Comparison of ENCODE assay signal across 8 cellular contexts in genomic region chr1:229624521-229624905, GRCh38. TPM values are rescaled to one million over a fixed set of nuclear protein-coding genes. Genes with fewer than 3 reads are reported as not detected.
DNase-seq lines count a peak whose midpoint lies in the region; ATAC-seq, FAIRE-seq and TF ChIP-seq lines count a peak whose summit lies in the region.

No MANE protein-coding gene starts in this region.

- 66% methylated on average over 5 of the region's 5 CpGs for WGBS in SK-N-SH (ENCODE audit: low lambda C conversion rate)

- H3K79me2 ChIP-seq in SK-N-SH (ENCODE audit: insufficient read depth) (peaks cover 91% of the 10 kb centered on the region), keratinocyte (ENCODE audit: control insufficient read depth, insufficient read depth, low read length) (peaks cover 91% of the 10 kb centered on the region)

- peak overlapping the region; percentile 80 for H3K4me2 ChIP-seq in SK-N-SH
- peak overlapping the region; percentile 92 for H3K4me2 ChIP-seq in keratinocyte (ENCODE audit: control insufficient read depth, extremely low read depth, insufficient read depth, low read depth, low read length)

- H2AFZ ChIP-seq in SK-N-SH (ENCODE audit: low read depth) (no peak overlapping the region), keratinocyte (ENCODE audit: control insufficient read depth, low read length) (peak overlapping the region; percentile 83)

- no peak for TF ChIP-seq EP300 in SK-N-SH (IDR thresholded peaks at IDR 0.05; ENCODE audit: borderline replicate concordance in 1 of 2, low read depth in 1 of 2, low read length in 1 of 2)

- POLR2A ChIA-PET in SK-N-SH (lab: Yijun Ruan, JAX): interaction anchor here (0.6 to 1.7 kb wide), 2 partner anchors 26 to 66 kb away, joined by 4 to 9 read pairs; partner anchors contain the start of gene ABCB10

- H3K4me1 Mint-ChIP-seq in activated T-helper 2 cell treated with anti-CD3 and anti-CD28 coated beads, Interferon-gamma antibody, Interleukin-2, Interleukin-4, amounts not matched to agents 10 μg/mL and 5 μg/mL and 100 μg/mL, durations not matched to agents 14 hours and 24 hours and 36 hours (ENCODE audit: low read depth): peaks cover 55% of the 10 kb centered on the region

- H3K9me3 ChIP-seq in SK-N-SH (no peaks in the 10 kb centered on the region), keratinocyte (ENCODE audit: control insufficient read depth, low read depth, low read length) (no peaks in the 10 kb centered on the region)

- ATAC-seq in SK-N-SH treated with all-trans-retinoic acid at 6 μM for 48 hours: no peak
- ATAC-seq in GM21825 (IDR thresholded peaks at IDR 0.05; ENCODE audit: unreplicated experiment): no peak

- peaks cover 2% of the 10 kb centered on the region for H3K9me1 ChIP-seq in keratinocyte (ENCODE audit: control insufficient read depth, extremely low read depth, insufficient read depth, low read length)

- H3K36me3 ChIP-seq in SK-N-SH (replicated peaks in 1 of 2; ENCODE audit: control insufficient read depth in 1 of 2, insufficient read depth in 2 of 2, low read length in 1 of 2): peaks cover 0 to 6% of the 10 kb centered on the region in 2 experiments
- H3K36me3 ChIP-seq in keratinocyte (ENCODE audit: control insufficient read depth in 2 of 2, extremely low read depth in 1 of 2, insufficient read depth in 2 of 2, low read length in 2 of 2): no peaks in the 10 kb centered on the region

- peak overlapping the region; percentile 54; the same call in 1 of the 2 replicates for H3K9ac ChIP-seq in SK-N-SH
- peak overlapping the region; percentile 78 for H3K9ac ChIP-seq in keratinocyte (ENCODE audit: control insufficient read depth, extremely low read depth, insufficient read depth, low read length)

- H3K27me3 ChIP-seq in SK-N-SH (ENCODE audit: insufficient read depth): no peaks in the 10 kb centered on the region
- H3K27me3 ChIP-seq in keratinocyte (ENCODE audit: control insufficient read depth, extremely low read depth, insufficient read depth, low read length): no peaks in the 10 kb centered on the region

- dilution Hi-C loops in keratinocyte (cut with MboI; ENCODE audit: extremely low pct_ligation_motif_present, low sequenced_read_pairs): no loop called here

- TF ChIP-seq CTCF in SK-N-SH (IDR thresholded peaks at IDR 0.05) (no peak), keratinocyte (optimal IDR thresholded peaks at IDR 0.05 in 1 of 3, IDR thresholded peaks at IDR 0.05 in 1 of 3, conservative IDR thresholded peaks at IDR 0.05 in 1 of 3; ENCODE audit: extremely low read depth in 1 of 3, insufficient read depth in 2 of 3, low read length in 3 of 3) (no peak)

- H3K9me2 ChIP-seq in SK-N-SH: no peaks in the 10 kb centered on the region

- no peaks in the 10 kb centered on the region for H3K27me3 Mint-ChIP-seq in activated T-helper 2 cell treated with anti-CD3 and anti-CD28 coated beads, Interferon-gamma antibody, Interleukin-2, Interleukin-4, amounts not matched to agents 10 μg/mL and 5 μg/mL and 100 μg/mL, durations not matched to agents 14 hours and 24 hours and 36 hours (ENCODE audit: low read depth)

- peak overlapping the region; percentile 92 for H3K4me3 Mint-ChIP-seq in activated T-helper 2 cell treated with anti-CD3 and anti-CD28 coated beads, Interferon-gamma antibody, Interleukin-2, Interleukin-4, amounts not matched to agents 10 μg/mL and 5 μg/mL and 100 μg/mL, durations not matched to agents 14 hours and 24 hours and 36 hours (ENCODE audit: low read depth)

- H3K4me3 ChIP-seq in SK-N-SH (ENCODE audit: low read depth in 2 of 2, low read length in 1 of 2) (peak overlapping the region; percentile 95 to 98), keratinocyte (ENCODE audit: control insufficient read depth in 2 of 3, extremely low read depth in 1 of 3, insufficient read depth in 2 of 3, low read depth in 1 of 3, low read length in 3 of 3) (peak overlapping the region; percentile 71 to 94 (median 86))

- H3K4me1 ChIP-seq in SK-N-SH (ENCODE audit: control insufficient read depth in 1 of 2, insufficient read depth in 2 of 2, low read depth in 1 of 2, low read length in 1 of 2) (peaks cover 5 to 22% of the 10 kb centered on the region in 2 experiments; a peak in 3 of 4 replicates), keratinocyte (ENCODE audit: control insufficient read depth, extremely low read depth, insufficient read depth, low read length) (peaks cover 22% of the 10 kb centered on the region)

- peaks cover 24% of the 10 kb centered on the region for H3K36me3 Mint-ChIP-seq in activated T-helper 2 cell treated with anti-CD3 and anti-CD28 coated beads, Interferon-gamma antibody, Interleukin-2, Interleukin-4, amounts not matched to agents 10 μg/mL and 5 μg/mL and 100 μg/mL, durations not matched to agents 14 hours and 24 hours and 36 hours (ENCODE audit: low read depth)

- CTCF ChIA-PET in SK-N-SH (lab: Yijun Ruan, JAX): interaction anchor here (0.6 to 5.1 kb wide), 8 partner anchors 9 to 645 kb away, joined by 3 to 42 read pairs (median 4); partner anchors contain the start of gene ABCB10

- TF ChIP-seq RAD21 in SK-N-SH (IDR thresholded peaks at IDR 0.05; ENCODE audit: low read length): no peak

- no peaks in the 10 kb centered on the region for H3F3A ChIP-seq in SK-N-SH (replicated peaks; ENCODE audit: insufficient read depth)

- DNase-seq in SK-N-SH: no peak
- no peak for DNase-seq in activated T-helper 2 cell treated with anti-CD3 and anti-CD28 coated beads, Interferon-gamma antibody, Interleukin-2, Interleukin-4, amounts not matched to agents 10 μg/mL and 5 μg/mL and 100 μg/mL, durations not matched to agents 14 hours and 24 hours and 36 hours (ENCODE audit: low spot score)
- no peak for DNase-seq in keratinocyte (ENCODE audit: low read depth, low spot score)
- no peak for DNase-seq in substantia nigra (lab: John Stamatoyannopoulos, UW)
- no peak for DNase-seq in DMS 273 (lab: John Stamatoyannopoulos, UW; ENCODE audit: unreplicated experiment)
- DNase-seq in hepatic stellate cell (ENCODE audit: low spot score): no peak

- intact Hi-C loops in activated T-helper 2 cell treated with anti-CD3 and anti-CD28 coated beads, Interferon-gamma antibody, Interleukin-2, Interleukin-4, amounts not matched to agents 10 μg/mL and 5 μg/mL and 100 μg/mL, durations not matched to agents 14 hours and 24 hours and 36 hours (cut with micrococcal nuclease): loop anchor here (2.0 to 10.0 kb wide), 3 partner anchors 180 to 1018 kb away; partner anchors contain the start of gene COG2

- no peak for FAIRE-seq in keratinocyte (lab: Jason Lieb, UNC)

- H3K27ac Mint-ChIP-seq in activated T-helper 2 cell treated with anti-CD3 and anti-CD28 coated beads, Interferon-gamma antibody, Interleukin-2, Interleukin-4, amounts not matched to agents 10 μg/mL and 5 μg/mL and 100 μg/mL, durations not matched to agents 14 hours and 24 hours and 36 hours: peak overlapping the region; percentile 83

- H3K27ac ChIP-seq in SK-N-SH (ENCODE audit: low read depth in 2 of 2, low read length in 1 of 2) (no peak overlapping the region; a peak in 1 of 4 replicates), keratinocyte (ENCODE audit: control insufficient read depth, insufficient read depth, low read length) (peak overlapping the region; percentile 60), substantia nigra (ENCODE audit: low read depth, low read length, poor library complexity, severe bottlenecking) (peak overlapping the region; percentile 69)

- H4K20me1 ChIP-seq in SK-N-SH (ENCODE audit: insufficient read depth): peaks cover 55% of the 10 kb centered on the region
- peaks cover 11% of the 10 kb centered on the region for H4K20me1 ChIP-seq in keratinocyte (ENCODE audit: control insufficient read depth, extremely low read depth, insufficient read depth, low read length)

- H3K9me3 Mint-ChIP-seq in activated T-helper 2 cell treated with anti-CD3 and anti-CD28 coated beads, Interferon-gamma antibody, Interleukin-2, Interleukin-4, amounts not matched to agents 10 μg/mL and 5 μg/mL and 100 μg/mL, durations not matched to agents 14 hours and 24 hours and 36 hours: no peaks in the 10 kb centered on the region

TF ChIP-seq in SK-N-SH, 30 proteins besides CTCF, POLR2A, EP300 and RAD21 (continues in another document):
- TF ChIP-seq POLR2AphosphoS5 (IDR thresholded peaks at IDR 0.05; ENCODE audit: low read depth, low read length) (no peak), SIN3A (IDR thresholded peaks at IDR 0.05; ENCODE audit: borderline replicate concordance, low read depth, low read length) (no peak)

TF ChIP-seq in SK-N-SH treated with all-trans-retinoic acid at 6 μM for 48 hours, 23 proteins besides CTCF, POLR2A, EP300 and RAD21 (continues in another document):
- TF ChIP-seq BACH2 (CRISPR knock-in tag; IDR thresholded peaks at IDR 0.05; ENCODE audit: borderline replicate concordance) (no peak), PPARA (CRISPR knock-in tag; IDR thresholded peaks at IDR 0.05; ENCODE audit: borderline replicate concordance) (no peak)

RNA-seq across cellular contexts. Expression of gene TAF5L, which starts 1.4 kb away (rescaled TPM):
- 17.1 and 19.1 TPM in 2 replicates for polyA plus RNA-seq in SK-N-SH (2012; rRNA removed)
- 14.2 and 17.9 TPM in 2 replicates for polyA plus RNA-seq in SK-N-SH (2012; cell fraction: cytosol; rRNA removed)
- polyA plus RNA-seq in SK-N-SH (2012; cell fraction: nucleus; rRNA removed): 21.3 and 25.7 TPM in 2 replicates
- 28.3 and 28.4 TPM in 2 replicates for total RNA-seq in activated T-helper 2 cell treated with anti-CD3 and anti-CD28 coated beads, Interferon-gamma antibody, Interleukin-2, Interleukin-4, amounts not matched to agents 10 μg/mL and 5 μg/mL and 100 μg/mL, durations not matched to agents 14 hours and 24 hours and 36 hours
- 22.2 to 28.9 TPM (median 23.7 TPM) in 3 replicates for polyA plus RNA-seq in keratinocyte
- polyA plus RNA-seq in keratinocyte (2011; ENCODE audit: low read depth): 4.6 TPM
- 17.1 and 22.5 TPM in 2 replicates for polyA plus RNA-seq in keratinocyte (2011; cell fraction: cytosol; rRNA removed)
- 31.6 and 33.1 TPM in 2 replicates for polyA plus RNA-seq in keratinocyte (2011; cell fraction: nucleus; rRNA removed)
- 9.0 and 21.3 TPM in 2 replicates for polyA plus RNA-seq in keratinocyte (2012; ENCODE audit: low replicate concordance)
- polyA minus RNA-seq in keratinocyte: 26.0 to 44.6 TPM (median 31.7 TPM) in 3 replicates
- polyA minus RNA-seq in keratinocyte (2011; cell fraction: cytosol; rRNA and poly(A)+ RNA removed): 15.7 TPM
- 14.5 and 26.1 TPM in 2 replicates for polyA minus RNA-seq in keratinocyte (2011; cell fraction: nucleus; rRNA and poly(A)+ RNA removed)

RNA-seq across cellular contexts. Expression of gene URB2, which starts 1.5 kb away (rescaled TPM):
- polyA plus RNA-seq in SK-N-SH (2012; rRNA removed): 8.2 and 11.3 TPM in 2 replicates
- polyA plus RNA-seq in SK-N-SH (2012; cell fraction: cytosol; rRNA removed): 5.7 and 8.1 TPM in 2 replicates
- 10.6 and 16.1 TPM in 2 replicates for polyA plus RNA-seq in SK-N-SH (2012; cell fraction: nucleus; rRNA removed)
- total RNA-seq in activated T-helper 2 cell treated with anti-CD3 and anti-CD28 coated beads, Interferon-gamma antibody, Interleukin-2, Interleukin-4, amounts not matched to agents 10 μg/mL and 5 μg/mL and 100 μg/mL, durations not matched to agents 14 hours and 24 hours and 36 hours: 25.8 and 27.0 TPM in 2 replicates
- polyA plus RNA-seq in keratinocyte: 8.2 to 13.4 TPM (median 8.5 TPM) in 3 replicates
- 2.6 TPM for polyA plus RNA-seq in keratinocyte (2011; ENCODE audit: low read depth)
- polyA plus RNA-seq in keratinocyte (2011; cell fraction: cytosol; rRNA removed): 4.0 and 5.5 TPM in 2 replicates
- 16.7 and 18.0 TPM in 2 replicates for polyA plus RNA-seq in keratinocyte (2011; cell fraction: nucleus; rRNA removed)
- polyA plus RNA-seq in keratinocyte (2012; ENCODE audit: low replicate concordance): 4.0 and 10.1 TPM in 2 replicates
- 24.2 to 26.1 TPM (median 24.9 TPM) in 3 replicates for polyA minus RNA-seq in keratinocyte
- 8.6 TPM for polyA minus RNA-seq in keratinocyte (2011; cell fraction: cytosol; rRNA and poly(A)+ RNA removed)
- polyA minus RNA-seq in keratinocyte (2011; cell fraction: nucleus; rRNA and poly(A)+ RNA removed): 29.2 and 36.1 TPM in 2 replicates

Comparison
In these comparisons a context has a peak if more than half of its experiments do, and no peak if none do; other contexts are left out.
1. H3K27ac ChIP-seq: peak in keratinocyte (single experiment) and substantia nigra (single experiment); none in SK-N-SH (0 of 2).